Comparison of ENCODE assay signal across 20 cellular contexts in genomic region chr13:105491345-105491744, GRCh38. TPM values are rescaled to one million over a fixed set of nuclear protein-coding genes. Genes with fewer than 3 reads are reported as not detected.
DNase-seq lines count a peak whose midpoint lies in the region; ATAC-seq, FAIRE-seq and TF ChIP-seq lines count a peak whose summit lies in the region.
"Had no signal": no experiment of that assay in that cellular context is flagged by ENCODE, and none has a peak within 500 bp of the region (broad histone marks: within the 10 kb centered on the region; RNA-seq: fewer than 3 reads in every experiment).

No MANE protein-coding gene starts in this region.

- POLR2A ChIA-PET in WTC11 (lab: Charles Lee) = no interaction called here

- H3K36me3 Mint-ChIP-seq in WTC11 = no peaks in the 10 kb centered on the region
- H3K36me3 Mint-ChIP-seq: CD4-positive, CD25-positive, alpha-beta regulatory T cell had no signal

- H3K9me3 Mint-ChIP-seq in WTC11 = peaks cover 5% of the 10 kb centered on the region
- H3K9me3 Mint-ChIP-seq: H9 had no signal

- CTCF ChIA-PET in WTC11 (lab: Charles Lee) = no interaction called here

- peaks cover 11% of the 10 kb centered on the region for H3K4me1 ChIP-seq in HUES48 (ENCODE audit: control insufficient read depth, insufficient read depth, low read length)
- H3K4me1 ChIP-seq in Karpas-422 (ENCODE audit: low read length) = no peaks in the 10 kb centered on the region
- H3K4me1 ChIP-seq: BLaER1 treated with 17β-estradiol and CSF1 and Interleukin-3, amounts not matched to agents 10 nM and 100 nM had no signal

- TF ChIP-seq CTCF in D721Med (IDR thresholded peaks at IDR 0.05; ENCODE audit: insufficient read depth, missing control alignments) (no peak), NB4 (IDR thresholded peaks at IDR 0.05; ENCODE audit: low read depth, low read length) (no peak), WTC11 (IDR thresholded peaks at IDR 0.05) (no peak)

- no peaks in the 10 kb centered on the region for H3K27me3 Mint-ChIP-seq in WTC11 (ENCODE audit: low read depth)
- H3K27me3 Mint-ChIP-seq: CD4-positive, CD25-positive, alpha-beta regulatory T cell had no signal

- H3K27ac ChIP-seq in HUES48 (ENCODE audit: low read depth, low read length) (peak overlapping the region; percentile 1), Karpas-422 (ENCODE audit: low read length) (no peak overlapping the region)
- H3K27ac ChIP-seq: BLaER1 treated with 17β-estradiol and CSF1 and Interleukin-3, amounts not matched to agents 10 nM and 100 nM had no signal

- H3K27ac Mint-ChIP-seq in WTC11 = peak overlapping the region; percentile 20; the same call in 1 of the 2 replicates
- H3K27ac Mint-ChIP-seq: CD4-positive, CD25-positive, alpha-beta regulatory T cell; H9 had no signal

- no peaks in the 10 kb centered on the region for H3K79me2 ChIP-seq in Karpas-422 (ENCODE audit: low read length)

- H3K9me2 ChIP-seq in Karpas-422 (replicated peaks; ENCODE audit: insufficient read depth, low read length) = no peaks in the 10 kb centered on the region

- no peaks in the 10 kb centered on the region for H3K36me3 ChIP-seq in HUES48 (ENCODE audit: control insufficient read depth, insufficient read depth, low read length)
- H3K36me3 ChIP-seq in Karpas-422 (ENCODE audit: insufficient read depth, low read length) = no peaks in the 10 kb centered on the region
- H3K36me3 ChIP-seq: BLaER1 treated with 17β-estradiol and CSF1 and Interleukin-3, amounts not matched to agents 10 nM and 100 nM had no signal

- no peak for TF ChIP-seq POLR2A in NB4 (IDR thresholded peaks at IDR 0.05; ENCODE audit: extremely low read depth, insufficient read length)

- FAIRE-seq in D721Med (lab: Jason Lieb, UNC) = peak; percentile 25
- FAIRE-seq: GM12878, GM18507, HepG2 had no signal

- H3K4me2 ChIP-seq in Karpas-422 (ENCODE audit: low read depth, low read length, poor library complexity, severe bottlenecking) = no peak overlapping the region
- H3K4me2 ChIP-seq: BLaER1 treated with 17β-estradiol and CSF1 and Interleukin-3, amounts not matched to agents 10 nM and 100 nM had no signal

- H3K9ac ChIP-seq in HUES48 (ENCODE audit: low read depth, low read length) (no peak overlapping the region), Karpas-422 (ENCODE audit: low read length) (no peak overlapping the region)
- H3K9ac ChIP-seq: BLaER1 treated with 17β-estradiol and CSF1 and Interleukin-3, amounts not matched to agents 10 nM and 100 nM had no signal

- H3K4me3 Mint-ChIP-seq in WTC11 = no peak overlapping the region
- H3K4me3 Mint-ChIP-seq: CD4-positive, CD25-positive, alpha-beta regulatory T cell; H9 had no signal

- H3K4me3 ChIP-seq in HUES48 (ENCODE audit: low read depth, low read length) = no peak overlapping the region
- no peak overlapping the region for H3K4me3 ChIP-seq in NB4 (ENCODE audit: low read depth, low read length)
- no peak overlapping the region for H3K4me3 ChIP-seq in Karpas-422 (ENCODE audit: low read length)
- H3K4me3 ChIP-seq: BLaER1 treated with 17β-estradiol and CSF1 and Interleukin-3, amounts not matched to agents 10 nM and 100 nM; GM12878 had no signal

- peaks cover 12% of the 10 kb centered on the region for H3K4me1 Mint-ChIP-seq in WTC11
- H3K4me1 Mint-ChIP-seq: CD4-positive, CD25-positive, alpha-beta regulatory T cell had no signal

- H3K9me3 ChIP-seq in HUES48 (ENCODE audit: control insufficient read depth, insufficient read depth, low read length) (no peaks in the 10 kb centered on the region), Karpas-422 (ENCODE audit: low read length) (peaks cover 21% of the 10 kb centered on the region)
- H3K9me3 ChIP-seq: BLaER1 treated with 17β-estradiol and CSF1 and Interleukin-3, amounts not matched to agents 10 nM and 100 nM had no signal

- H2AFZ ChIP-seq in Karpas-422 (ENCODE audit: low read length) = no peak overlapping the region

- no peaks in the 10 kb centered on the region for H4K20me1 ChIP-seq in Karpas-422 (ENCODE audit: insufficient read depth, low read depth, low read length)
- H4K20me1 ChIP-seq: BLaER1 treated with 17β-estradiol and CSF1 and Interleukin-3, amounts not matched to agents 10 nM and 100 nM had no signal

- no peaks in the 10 kb centered on the region for H3K27me3 ChIP-seq in HUES48 (ENCODE audit: control insufficient read depth, insufficient read depth, low read length)
- H3K27me3 ChIP-seq in Karpas-422 (ENCODE audit: low read length) = no peaks in the 10 kb centered on the region
- H3K27me3 ChIP-seq: BLaER1 treated with 17β-estradiol and CSF1 and Interleukin-3, amounts not matched to agents 10 nM and 100 nM had no signal

- ATAC-seq in WTC11 = no peak
- no peak for ATAC-seq in GM19324 (IDR thresholded peaks at IDR 0.05; ENCODE audit: low FRiP score, unreplicated experiment)
- ATAC-seq: GM12878, HepG2 had no signal

- DNase-seq in D721Med (ENCODE audit: insufficient read length, low spot score) (no peak), NB4 (ENCODE audit: low read depth) (peak; percentile 3), WTC11 (ENCODE audit: low spot score) (no peak), NCI-H526 treated with DMSO at 0.1 percent for 48 hours (lab: John Stamatoyannopoulos, UW) (no peak), Karpas-422 (no peak)
- DNase-seq: ACHN; CD4-positive, CD25-positive, alpha-beta regulatory T cell; DMS 273 treated with DMSO at 0.1 percent for 48 hours; DMS79; GOT3; H9 had no signal

TF ChIP-seq in WTC11, 78 proteins besides CTCF, POLR2A, EP300 and RAD21 (continues in another document):
- no peak for TF ChIP-seq PRRX2 (CRISPR knock-in tag; IDR thresholded peaks at IDR 0.05)
- TF ChIP-seq ZSCAN18 (CRISPR knock-in tag; IDR thresholded peaks at IDR 0.05) = no peak
- no peak for TF ChIP-seq ZMAT4 (CRISPR knock-in tag; IDR thresholded peaks at IDR 0.05)
- TF ChIP-seq E2F1 (CRISPR knock-in tag; IDR thresholded peaks at IDR 0.05) = no peak
- no peak for TF ChIP-seq RORB (CRISPR knock-in tag; IDR thresholded peaks at IDR 0.05)
- no peak for TF ChIP-seq GRHL2 (CRISPR knock-in tag; IDR thresholded peaks at IDR 0.05; ENCODE audit: insufficient replicate concordance, severe bottlenecking)
- TF ChIP-seq NR3C1 (CRISPR knock-in tag; conservative IDR thresholded peaks at IDR 0.05; ENCODE audit: low read depth) = no peak
- TF ChIP-seq NR1H2 (CRISPR knock-in tag; IDR thresholded peaks at IDR 0.05) = no peak
- no peak for TF ChIP-seq MYBL2 (CRISPR knock-in tag; IDR thresholded peaks at IDR 0.05)
- TF ChIP-seq SMAD4 (CRISPR knock-in tag; IDR thresholded peaks at IDR 0.05) = no peak
- no peak for TF ChIP-seq CDX4 (CRISPR knock-in tag; IDR thresholded peaks at IDR 0.05; ENCODE audit: borderline replicate concordance)
- TF ChIP-seq CREM (CRISPR knock-in tag; IDR thresholded peaks at IDR 0.05) = no peak
- no peak for TF ChIP-seq NFE2L1 (CRISPR knock-in tag; IDR thresholded peaks at IDR 0.05)

RNA-seq across cellular contexts. Expression of gene DAOA, which starts 25.5 kb away (rescaled TPM):
- not detected in 3 replicates for total RNA-seq in WTC11 (2021)
- not detected in 2 replicates for total RNA-seq in Karpas-422 (2014; rRNA removed; shearing (Covaris generic); ENCODE audit: low replicate concordance)
- total RNA-seq: A172; CD4-positive, CD25-positive, alpha-beta regulatory T cell; G401; GM12878; H9; HepG2; HT1080 had no signal
